Comparison of ENCODE assay signal across 4 cellular contexts in genomic region chr12:42031847-42032564, GRCh38.
"Had no signal": no experiment of that assay in that cellular context is flagged by ENCODE, and none has a peak within 500 bp of the region (broad histone marks: within the 10 kb centered on the region; RNA-seq: fewer than 3 reads in every experiment).

No MANE protein-coding gene starts in this region.

- H3K27ac Mint-ChIP-seq: IgD-negative memory B cell had no signal

- H3K4me3 Mint-ChIP-seq: IgD-negative memory B cell had no signal

- H3K4me3 ChIP-seq: K562 had no signal

- H3K27ac ChIP-seq: HL-60 had no signal

- DNase-seq: IMR-90 had no signal
